In the genomic region with DNA sequence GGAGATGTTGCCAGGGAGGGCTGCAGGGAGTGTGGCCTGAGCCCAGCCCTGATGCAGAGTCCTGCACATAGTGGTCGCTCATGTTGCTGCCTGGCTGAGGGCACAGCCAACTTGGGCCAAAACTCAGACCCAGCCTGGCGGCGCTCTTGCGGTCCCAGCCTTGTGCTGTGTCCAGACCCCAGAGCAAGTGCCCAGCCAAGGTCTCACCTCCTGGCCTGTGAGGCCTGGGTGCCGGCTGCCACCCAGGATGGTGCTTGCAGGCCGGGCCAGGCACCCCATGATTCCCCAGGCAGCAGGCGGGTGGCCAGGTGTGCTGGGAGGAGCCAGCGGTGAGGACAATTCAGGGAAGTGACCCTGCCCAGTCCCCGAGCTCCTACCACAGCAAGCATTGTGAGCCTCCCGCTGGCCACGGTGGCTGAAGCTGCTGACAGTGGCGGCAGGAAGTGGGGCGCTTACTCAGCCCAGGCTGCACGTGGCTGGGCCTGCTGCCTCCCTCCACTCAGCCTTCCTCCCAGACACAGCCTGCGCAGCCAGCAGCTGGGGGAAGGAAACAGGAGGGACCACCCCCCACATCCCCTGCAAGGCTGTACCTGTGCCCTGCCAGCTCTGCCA, we compare ENCODE assay signal across 8 cellular contexts. TPM values are rescaled to one million over a fixed set of nuclear protein-coding genes. Genes with fewer than 3 reads are reported as not detected.
A peak's percentile ranks its signal among the peaks of the same experiment; 100 is the strongest.
DNase-seq lines count a peak whose midpoint lies in the region; ATAC-seq, FAIRE-seq and TF ChIP-seq lines count a peak whose summit lies in the region.

No MANE protein-coding gene starts in this region.

- no peak for TF ChIP-seq EP300 in H1 (IDR thresholded peaks at IDR 0.05; ENCODE audit: borderline replicate concordance in 1 of 2, low read depth in 2 of 2, low read length in 2 of 2)

- no peak overlapping the region for H3K14ac ChIP-seq in H1 (ENCODE audit: insufficient read length)
- no peak overlapping the region for H3K14ac ChIP-seq in neuronal stem cell (ENCODE audit: low read length)

- ATAC-seq in HG02623 (IDR thresholded peaks at IDR 0.05; ENCODE audit: unreplicated experiment) (no peak), HG03135 (IDR thresholded peaks at IDR 0.05; ENCODE audit: unreplicated experiment) (no peak), T-helper 17 cell (no peak)

- H4K20me1 ChIP-seq in H1 (replicated peaks in 1 of 2; ENCODE audit: control insufficient read depth in 1 of 2, insufficient read depth in 2 of 2, low read length in 2 of 2), result no peaks in the 10 kb centered on the region

- H2BK120ac ChIP-seq in H1 (replicated peaks; ENCODE audit: low read depth, low read length), result peak overlapping the region; percentile 31
- peak overlapping the region; percentile 61 for H2BK120ac ChIP-seq in neuronal stem cell (ENCODE audit: low read depth, low read length)

- H3K79me1 ChIP-seq in H1 (ENCODE audit: low read depth, low read length) (no peaks in the 10 kb centered on the region), neuronal stem cell (ENCODE audit: low read depth, low read length) (no peaks in the 10 kb centered on the region)

- H2BK5ac ChIP-seq in H1 (ENCODE audit: low read depth, low read length) (0 out of 2 replicates have a peak overlapping the region, but pooled peaks have one; percentile 71), neuronal stem cell (ENCODE audit: low read length) (no peak overlapping the region)

- CTCF ChIA-PET in H1 (lab: Charles Lee; ENCODE audit: partially characterized antibody), result interaction anchor here (0.5 to 6.1 kb wide), 8 partner anchors 11 to 63 kb away, joined by 3 to 33 read pairs (median 5); a partner anchor contains a TSS

- no peak overlapping the region for H3K27ac Mint-ChIP-seq in T-helper 17 cell

- H3K79me2 ChIP-seq in H1 (ENCODE audit: control insufficient read depth in 1 of 2, insufficient read depth in 2 of 2, low read length in 2 of 2), result no peaks in the 10 kb centered on the region

- H2AK5ac ChIP-seq in H1 (ENCODE audit: low read depth, low read length) (no peak overlapping the region), neuronal stem cell (ENCODE audit: low read depth, low read length) (peak overlapping the region; percentile 88)

- H3K9me3 ChIP-seq in NT2/D1 (ENCODE audit: insufficient read depth, low read length) (no peaks in the 10 kb centered on the region), H1 (ENCODE audit: insufficient read depth in 2 of 2, low read depth in 1 of 2, low read length in 1 of 2) (no peaks in the 10 kb centered on the region), neuronal stem cell (replicated peaks in 1 of 2; ENCODE audit: control insufficient read depth in 2 of 2, insufficient read depth in 1 of 2, low read depth in 1 of 2, low read length in 2 of 2) (peaks cover 0 to 2% of the 10 kb centered on the region in 2 donors), T-helper 17 cell (ENCODE audit: control insufficient read depth, low read length, poor library complexity, severe bottlenecking) (no peaks in the 10 kb centered on the region)

- H3K4me1 Mint-ChIP-seq in T-helper 17 cell, result peaks cover 8% of the 10 kb centered on the region

- TF ChIP-seq POLR2A in H1 (IDR thresholded peaks at IDR 0.05; ENCODE audit: control extremely low read depth in 1 of 2, low read depth in 2 of 2, low read length in 2 of 2), result no peak

- H3K4me1 ChIP-seq in NT2/D1 (ENCODE audit: insufficient read depth, insufficient read length) (peaks cover 18% of the 10 kb centered on the region), H1 (replicated peaks in 1 of 4; ENCODE audit: control insufficient read depth in 3 of 4, insufficient read depth in 4 of 4, low read length in 3 of 4) (peaks cover 5 to 14% (median 9%) of the 10 kb centered on the region in 4 experiments; a peak in 6 of 7 replicates), neuronal stem cell (ENCODE audit: control insufficient read depth in 2 of 2, insufficient read depth in 1 of 2, low read depth in 1 of 2, low read length in 2 of 2) (peaks cover 17 to 52% of the 10 kb centered on the region in 2 donors)

- H3K56ac ChIP-seq in H1 (replicated peaks; ENCODE audit: insufficient read length, low read depth, low read length), result no peak overlapping the region

- TF ChIP-seq RAD21 in H1 (IDR thresholded peaks at IDR 0.05 in 1 of 2, conservative IDR thresholded peaks at IDR 0.05 in 1 of 2; ENCODE audit: low read depth in 2 of 2, low read length in 2 of 2), result no peak

- no peaks in the 10 kb centered on the region for H3K23me2 ChIP-seq in H1 (ENCODE audit: low read depth, low read length)

- TF ChIP-seq CTCF in H1 (IDR thresholded peaks at IDR 0.05; ENCODE audit: control extremely low read depth in 1 of 3, insufficient read depth in 1 of 3, low read depth in 1 of 3, low read length in 3 of 3), result no peak

- H2BK20ac ChIP-seq in H1 (ENCODE audit: low read length), result no peak overlapping the region

- no peaks in the 10 kb centered on the region for H3K36me3 Mint-ChIP-seq in T-helper 17 cell (ENCODE audit: low read depth)

- H3K36me3 ChIP-seq in NT2/D1 (ENCODE audit: insufficient read depth, insufficient read length, low read length), result no peaks in the 10 kb centered on the region
- H3K36me3 ChIP-seq in H1 (ENCODE audit: control insufficient read depth in 2 of 4, insufficient read depth in 4 of 4, low read length in 3 of 4), result no peaks in the 10 kb centered on the region
- no peaks in the 10 kb centered on the region for H3K36me3 ChIP-seq in neuronal stem cell (replicated peaks in 1 of 2; ENCODE audit: control insufficient read depth in 2 of 2, insufficient read depth in 2 of 2, low read length in 2 of 2)

- no peaks in the 10 kb centered on the region for H3K27me3 Mint-ChIP-seq in T-helper 17 cell

- peak overlapping the region; percentile 32 for H3K9ac ChIP-seq in NT2/D1 (ENCODE audit: insufficient read length, low read depth)
- H3K9ac ChIP-seq in H1 (replicated peaks in 1 of 4; ENCODE audit: extremely low read depth in 1 of 4, low read depth in 3 of 4, low read length in 3 of 4), result no peak overlapping the region
- peak overlapping the region; percentile 14 for H3K9ac ChIP-seq in neuronal stem cell (ENCODE audit: low read depth, low read length, poor library complexity)

- H3K27me3 ChIP-seq in NT2/D1 (ENCODE audit: insufficient read depth, insufficient read length) (peaks cover 16% of the 10 kb centered on the region), H1 (replicated peaks in 1 of 4; ENCODE audit: control insufficient read depth in 3 of 4, extremely low read depth in 1 of 4, insufficient read depth in 3 of 4, low read length in 3 of 4) (0 out of 7 replicates have a peak, but pooled peaks cover 0 to 2% (median 0%) of the 10 kb centered on the region in 4 experiments), neuronal stem cell (ENCODE audit: control insufficient read depth in 3 of 3, insufficient read depth in 3 of 3, low read depth in 1 of 3, low read length in 3 of 3) (no peaks in the 10 kb centered on the region)

- H4K91ac ChIP-seq in H1 (replicated peaks; ENCODE audit: insufficient read length, low read length) (peak overlapping the region; percentile 53), neuronal stem cell (ENCODE audit: low read depth, low read length, poor library complexity) (peak overlapping the region; percentile 14)

- H2BK12ac ChIP-seq in H1 (ENCODE audit: low read depth, low read length) (peak overlapping the region; percentile 68; the same call in 1 of the 2 replicates), neuronal stem cell (ENCODE audit: low read length) (peak overlapping the region; percentile 86)

- no peak overlapping the region for H2AFZ ChIP-seq in H1 (ENCODE audit: low read length)
- H2AFZ ChIP-seq in neuronal stem cell (ENCODE audit: low read length), result peak overlapping the region; percentile 71

- H3K23ac ChIP-seq in H1 (ENCODE audit: insufficient read length), result no peak overlapping the region
- H3K23ac ChIP-seq in neuronal stem cell (ENCODE audit: low read depth, low read length, poor library complexity), result peak overlapping the region; percentile 2

- peak overlapping the region; percentile 32; the same call in 1 of the 2 replicates for H3K18ac ChIP-seq in H1 (ENCODE audit: extremely low read depth, low read length)
- H3K18ac ChIP-seq in neuronal stem cell (ENCODE audit: low read length), result peak overlapping the region; percentile 89

- no peak for FAIRE-seq in H1 (lab: Jason Lieb, UNC)

- 83% methylated on average over 15 of the region's 15 CpGs; no CpG with 5 or more reads in 1 of the 2 experiments for WGBS in H1 (ENCODE audit: extremely low coverage in 1 of 2, insufficient coverage in 1 of 2, insufficient read length in 1 of 2, insufficient replicate concordance in 2 of 2, low coverage in 1 of 2, low lambda C conversion rate in 2 of 2, missing lambda C conversion rate in 1 of 2), 2 experiments
- WGBS in neuronal stem cell (ENCODE audit: extremely low coverage in 2 of 2, insufficient read length in 2 of 2, insufficient replicate concordance in 1 of 2), 2 donors, result no CpG with 5 or more reads among the region's 15 CpGs

- DNase-seq in Daoy (ENCODE audit: low read depth) (peak; percentile 87), NT2/D1 (ENCODE audit: low read depth, low spot score) (no peak), H1 (ENCODE audit: low read depth in 1 of 2, low spot score in 2 of 2) (no peak), neuronal stem cell (ENCODE audit: low spot score) (no peak), NCI-H1694 (lab: John Stamatoyannopoulos, UW) (no peak), T-helper 17 cell (no peak)

- POLR2A ChIA-PET in H1 (lab: Charles Lee; ENCODE audit: partially characterized antibody), result interaction anchor here (0.9 to 1.7 kb wide), 3 partner anchors 14 to 51 kb away, joined by 3 to 5 read pairs (median 3); a partner anchor contains a TSS

- H3K4me3 ChIP-seq in NT2/D1 (ENCODE audit: insufficient read length, low read depth) (no peak overlapping the region), H1 (ENCODE audit: extremely low read depth in 1 of 4, insufficient read depth in 2 of 4, low read depth in 3 of 4, low read length in 4 of 4) (no peak overlapping the region), neuronal stem cell (ENCODE audit: low read length in 2 of 2) (peak overlapping the region in 1 of 2 donors; percentile 33)

- H4K5ac ChIP-seq in H1 (ENCODE audit: insufficient read length, low read depth, low read length), result no peak overlapping the region

- H2BK15ac ChIP-seq in H1 (ENCODE audit: low read length) (peak overlapping the region; percentile 25; the same call in 1 of the 2 replicates), neuronal stem cell (ENCODE audit: low read length) (peak overlapping the region; percentile 63)

- peak overlapping the region; percentile 75; the same call in 1 of the 2 replicates for H4K8ac ChIP-seq in H1 (ENCODE audit: extremely low read depth, insufficient read depth, low read length)
- H4K8ac ChIP-seq in neuronal stem cell (ENCODE audit: low read depth, low read length), result peak overlapping the region; percentile 52

- H3K4ac ChIP-seq in H1 (replicated peaks; ENCODE audit: insufficient read length, low read depth, low read length) (peak overlapping the region; percentile 39), neuronal stem cell (ENCODE audit: low read length) (no peak overlapping the region)

- H3K27ac ChIP-seq in H1 (ENCODE audit: low read depth, low read length), result no peak overlapping the region
- no peak overlapping the region for H3K27ac ChIP-seq in neuronal stem cell (replicated peaks; ENCODE audit: low read length)

- H3K4me3 Mint-ChIP-seq in T-helper 17 cell, result no peak overlapping the region

- H3K4me2 ChIP-seq in H1 (ENCODE audit: insufficient read depth in 1 of 2, low read depth in 2 of 2, low read length in 2 of 2), result no peak overlapping the region
- H3K4me2 ChIP-seq in neuronal stem cell (ENCODE audit: insufficient read depth, low read length, poor library complexity, severe bottlenecking), result no peak overlapping the region

RNA-seq across cellular contexts. Expression of a gene that starts 17.7 kb away (rescaled TPM):
- total RNA-seq in Daoy (2014; rRNA removed; shearing (Covaris generic)), result 4.4 and 8.0 TPM in 2 replicates
- 3.9 and 4.1 TPM in 2 replicates for total RNA-seq in H1 (2021; fragmentation: NEBNext Ultra II Directional; extraction: Animal tissue kit (Norgen Biotek cat#: 25700))
- polyA plus RNA-seq in H1 (2011; rRNA removed), result 2.1 and 2.8 TPM in 2 replicates
- polyA plus RNA-seq in H1 (2011; cell fraction: cytosol; rRNA removed), result 2.3 TPM
- polyA plus RNA-seq in H1 (2011; cell fraction: nucleus; rRNA removed), result 4.3 TPM
- 2.1 to 3.3 TPM (median 2.9 TPM) in 4 replicates for polyA plus RNA-seq in H1 (2012, experiment 1 of 2)
- polyA plus RNA-seq in H1 (2012, experiment 2 of 2), result 2.8 TPM
- 2.9 TPM for polyA plus RNA-seq in H1 (2013, experiment 1 of 2)
- 3.1 TPM for polyA plus RNA-seq in H1 (2013, experiment 2 of 2)
- polyA minus RNA-seq in H1 (2011; rRNA and poly(A)+ RNA removed), result 1.2 and 1.7 TPM in 2 replicates
- 4.0 TPM for polyA minus RNA-seq in H1 (2011; cell fraction: cytosol; rRNA and poly(A)+ RNA removed)
- 8.7 TPM for polyA minus RNA-seq in H1 (2011; cell fraction: nucleus; rRNA and poly(A)+ RNA removed)
- polyA plus RNA-seq in neuronal stem cell (2013, experiment 1 of 2), result 0.53 TPM
- 0.69 TPM for polyA plus RNA-seq in neuronal stem cell (2013, experiment 2 of 2)
- not detected for total RNA-seq in T-helper 17 cell

RNA-seq across cellular contexts. Expression of a gene that starts 29.6 kb away (rescaled TPM):
- 72.0 and 87.9 TPM in 2 replicates for total RNA-seq in Daoy (2014; rRNA removed; shearing (Covaris generic))
- total RNA-seq in H1 (2021; fragmentation: NEBNext Ultra II Directional; extraction: Animal tissue kit (Norgen Biotek cat#: 25700)), result 42.6 and 51.4 TPM in 2 replicates
- polyA plus RNA-seq in H1 (2011; rRNA removed), result 59.7 and 79.9 TPM in 2 replicates
- polyA plus RNA-seq in H1 (2011; cell fraction: cytosol; rRNA removed), result 85.4 TPM
- 64.5 TPM for polyA plus RNA-seq in H1 (2011; cell fraction: nucleus; rRNA removed)
- 48.8 to 54.9 TPM (median 53.1 TPM) in 4 replicates for polyA plus RNA-seq in H1 (2012, experiment 1 of 2)
- polyA plus RNA-seq in H1 (2012, experiment 2 of 2), result 20.3 TPM
- polyA plus RNA-seq in H1 (2013, experiment 1 of 2), result 27.6 TPM
- 25.4 TPM for polyA plus RNA-seq in H1 (2013, experiment 2 of 2)
- 57.0 and 65.4 TPM in 2 replicates for polyA minus RNA-seq in H1 (2011; rRNA and poly(A)+ RNA removed)
- 31.3 TPM for polyA minus RNA-seq in H1 (2011; cell fraction: cytosol; rRNA and poly(A)+ RNA removed)
- polyA minus RNA-seq in H1 (2011; cell fraction: nucleus; rRNA and poly(A)+ RNA removed), result 24.0 TPM
- polyA plus RNA-seq in neuronal stem cell (2013, experiment 1 of 2), result 27.5 TPM
- polyA plus RNA-seq in neuronal stem cell (2013, experiment 2 of 2), result 27.3 TPM
- total RNA-seq in T-helper 17 cell, result 10 to 100 TPM; 22.9 to 25.9 TPM

RNA-seq across cellular contexts. Expression of a gene that starts 50.0 kb away (rescaled TPM):
- 6.6 and 9.8 TPM in 2 replicates for total RNA-seq in Daoy (2014; rRNA removed; shearing (Covaris generic))
- 11.3 and 13.8 TPM in 2 replicates for total RNA-seq in H1 (2021; fragmentation: NEBNext Ultra II Directional; extraction: Animal tissue kit (Norgen Biotek cat#: 25700))
- polyA plus RNA-seq in H1 (2011; rRNA removed), result 9.4 and 9.8 TPM in 2 replicates
- 13.9 TPM for polyA plus RNA-seq in H1 (2011; cell fraction: cytosol; rRNA removed)
- 45.2 TPM for polyA plus RNA-seq in H1 (2011; cell fraction: nucleus; rRNA removed)
- 9.3 to 19.0 TPM (median 15.0 TPM) in 4 replicates for polyA plus RNA-seq in H1 (2012, experiment 1 of 2)
- 5.9 TPM for polyA plus RNA-seq in H1 (2012, experiment 2 of 2)
- 6.5 TPM for polyA plus RNA-seq in H1 (2013, experiment 1 of 2)
- 5.4 TPM for polyA plus RNA-seq in H1 (2013, experiment 2 of 2)
- polyA minus RNA-seq in H1 (2011; rRNA and poly(A)+ RNA removed), result 21.4 and 21.5 TPM in 2 replicates
- polyA minus RNA-seq in H1 (2011; cell fraction: cytosol; rRNA and poly(A)+ RNA removed), result 7.9 TPM
- polyA minus RNA-seq in H1 (2011; cell fraction: nucleus; rRNA and poly(A)+ RNA removed), result 25.7 TPM
- polyA plus RNA-seq in neuronal stem cell (2013, experiment 1 of 2), result 4.4 TPM
- polyA plus RNA-seq in neuronal stem cell (2013, experiment 2 of 2), result 4.9 TPM
- total RNA-seq in T-helper 17 cell, result 1 to 10 TPM; 1.0 to 1.9 TPM

Comparison
In these comparisons a context has a peak if more than half of its experiments do, and no peak if none do; other contexts are left out.
1. H3K9ac ChIP-seq: peak in NT2/D1 (single experiment) and neuronal stem cell (single experiment); none in H1 (0 of 4).